Comparison of ENCODE assay signal across 29 cellular contexts in the genomic region with DNA sequence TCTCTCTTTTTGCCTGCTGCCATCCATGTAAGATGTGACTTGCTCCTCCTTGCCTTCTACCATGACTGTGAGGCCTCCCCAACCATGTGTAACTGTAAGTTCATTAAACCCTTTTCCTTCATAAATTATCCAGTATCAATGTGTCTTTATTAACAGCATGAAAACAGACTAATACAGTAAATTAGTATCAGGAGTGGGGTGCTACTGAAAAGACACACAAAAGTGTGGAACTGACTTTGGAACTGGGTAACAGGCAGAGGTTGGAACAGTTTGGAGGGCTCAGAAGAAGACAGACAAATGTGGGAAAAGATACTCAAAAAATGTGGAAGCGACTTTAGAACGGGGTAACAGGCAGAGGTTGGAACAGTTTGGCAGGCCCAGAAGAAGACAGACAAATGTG.
"Had no signal": no experiment of that assay in that cellular context is flagged by ENCODE, and none has a peak within 500 bp of the region (broad histone marks: within the 10 kb centered on the region; RNA-seq: fewer than 3 reads in every experiment).

No MANE protein-coding gene starts in this region.

- H3K27me3 ChIP-seq: stomach, suprapubic skin, testis, thyroid gland, tibial artery, tibial nerve, transverse colon, upper lobe of left lung, upper lobe of right lung, uterus, vagina had no signal

- H3K9me3 ChIP-seq: suprapubic skin, testis, thoracic aorta, thyroid gland, upper lobe of right lung, uterus had no signal

- H3K4me3 ChIP-seq: stomach, suprapubic skin, testis, thoracic aorta, thyroid gland, tibial artery, tibial nerve, transverse colon, upper lobe of left lung, upper lobe of right lung, uterus, vagina had no signal

- H3K4me1 Mint-ChIP-seq: stimulated activated effector memory CD8-positive, alpha-beta T cell treated with anti-CD3 and anti-CD28 coated beads, Interleukin-12 subunit alpha, Interleukin-12 subunit beta, amount 100 ng/mL, for 72 hours; stimulated activated memory B cell treated with anti-CD40 and anti-IgM and Interleukin-4, amounts not matched to agents 10 μg/mL and 1 μg/mL and 100 μg/mL, for 72 hours; stimulated activated naive B cell treated with anti-CD40 and anti-IgM and Interleukin-4, amounts not matched to agents 10 μg/mL and 1 μg/mL and 100 μg/mL, for 72 hours; stimulated activated naive CD8-positive, alpha-beta T cell treated with anti-CD3 and anti-CD28 coated beads, Interleukin-15, amount 100 ng/mL, for 72 hours had no signal

- H3K36me3 Mint-ChIP-seq: stimulated activated effector memory CD8-positive, alpha-beta T cell treated with anti-CD3 and anti-CD28 coated beads, Interleukin-12 subunit alpha, Interleukin-12 subunit beta, amount 100 ng/mL, for 72 hours; stimulated activated memory B cell treated with anti-CD40 and anti-IgM and Interleukin-4, amounts not matched to agents 10 μg/mL and 1 μg/mL and 100 μg/mL, for 72 hours; stimulated activated naive B cell treated with anti-CD40 and anti-IgM and Interleukin-4, amounts not matched to agents 10 μg/mL and 1 μg/mL and 100 μg/mL, for 72 hours; type B pancreatic cell had no signal

- H3K36me3 ChIP-seq: stomach, suprapubic skin, thoracic aorta, thyroid gland, tibial nerve, transverse colon, upper lobe of left lung, upper lobe of right lung, vagina had no signal

- H3K27ac Mint-ChIP-seq: stimulated activated effector memory CD8-positive, alpha-beta T cell treated with anti-CD3 and anti-CD28 coated beads, Interleukin-12 subunit alpha, Interleukin-12 subunit beta, amount 100 ng/mL, for 72 hours; stimulated activated memory B cell treated with anti-CD40 and anti-IgM and Interleukin-4, amounts not matched to agents 10 μg/mL and 1 μg/mL and 100 μg/mL, for 72 hours; stimulated activated naive B cell treated with anti-CD40 and anti-IgM and Interleukin-4, amounts not matched to agents 10 μg/mL and 1 μg/mL and 100 μg/mL, for 72 hours; stimulated activated naive CD8-positive, alpha-beta T cell treated with anti-CD3 and anti-CD28 coated beads, Interleukin-15, amount 100 ng/mL, for 72 hours; stimulated activated naive CD8-positive, alpha-beta T cell treated with anti-CD3 and anti-CD28 coated beads, Interleukin-15, Interleukin-2, amounts not matched to agents 100 ng/mL and 50 ng/mL, for 24 hours; type B pancreatic cell had no signal

- H3K4me3 Mint-ChIP-seq: stimulated activated effector memory CD8-positive, alpha-beta T cell treated with anti-CD3 and anti-CD28 coated beads, Interleukin-12 subunit alpha, Interleukin-12 subunit beta, amount 100 ng/mL, for 72 hours; stimulated activated memory B cell treated with anti-CD40 and anti-IgM and Interleukin-4, amounts not matched to agents 10 μg/mL and 1 μg/mL and 100 μg/mL, for 72 hours; stimulated activated naive B cell treated with anti-CD40 and anti-IgM and Interleukin-4, amounts not matched to agents 10 μg/mL and 1 μg/mL and 100 μg/mL, for 72 hours; stimulated activated naive CD8-positive, alpha-beta T cell treated with anti-CD3 and anti-CD28 coated beads, Interleukin-15, amount 100 ng/mL, for 72 hours; stimulated activated naive CD8-positive, alpha-beta T cell treated with anti-CD3 and anti-CD28 coated beads, Interleukin-15, Interleukin-2, amounts not matched to agents 100 ng/mL and 50 ng/mL, for 24 hours; type B pancreatic cell had no signal

- H3K4me1 ChIP-seq: stomach, suprapubic skin, testis, thyroid gland, tibial artery, tibial nerve, transverse colon, upper lobe of left lung, upper lobe of right lung, uterus, vagina had no signal

- FAIRE-seq: urothelium cell line had no signal

- H3K27me3 Mint-ChIP-seq: stimulated activated memory B cell treated with anti-CD40 and anti-IgM and Interleukin-4, amounts not matched to agents 10 μg/mL and 1 μg/mL and 100 μg/mL, for 72 hours; stimulated activated naive B cell treated with anti-CD40 and anti-IgM and Interleukin-4, amounts not matched to agents 10 μg/mL and 1 μg/mL and 100 μg/mL, for 72 hours; stimulated activated naive CD8-positive, alpha-beta T cell treated with anti-CD3 and anti-CD28 coated beads, Interleukin-15, amount 100 ng/mL, for 72 hours; stimulated activated naive CD8-positive, alpha-beta T cell treated with anti-CD3 and anti-CD28 coated beads, Interleukin-15, Interleukin-2, amounts not matched to agents 100 ng/mL and 50 ng/mL, for 24 hours; type B pancreatic cell had no signal

- ATAC-seq: stimulated activated effector memory CD8-positive, alpha-beta T cell treated with anti-CD3 and anti-CD28 coated beads, Interleukin-12 subunit alpha, Interleukin-12 subunit beta, amount 100 ng/mL, for 72 hours; stimulated activated memory B cell treated with anti-CD40 and anti-IgM and Interleukin-4, amounts not matched to agents 10 μg/mL and 1 μg/mL and 100 μg/mL, for 72 hours; stimulated activated naive B cell treated with anti-CD40 and anti-IgM and Interleukin-4, amounts not matched to agents 10 μg/mL and 1 μg/mL and 100 μg/mL, for 72 hours; stimulated activated naive CD8-positive, alpha-beta T cell treated with anti-CD3 and anti-CD28 coated beads, Interleukin-15, amount 100 ng/mL, for 72 hours; stimulated activated naive CD8-positive, alpha-beta T cell treated with anti-CD3 and anti-CD28 coated beads, Interleukin-15, Interleukin-2, amounts not matched to agents 100 U/mL and 50 U/mL, for 24 hours; upper lobe of right lung had no signal

- H3K9me3 Mint-ChIP-seq: type B pancreatic cell had no signal

- H3K27ac ChIP-seq: stomach, suprapubic skin, testis, thoracic aorta, thyroid gland, tibial artery, tibial nerve, transverse colon, upper lobe of left lung, upper lobe of right lung, uterus, vagina had no signal

- DNase-seq: stimulated activated CD4-positive, alpha-beta T cell treated with anti-CD3 and anti-CD28 coated beads, Interleukin-2, amount 100 ng/mL, for 48 hours; stimulated activated CD4-positive, alpha-beta T cell treated with anti-CD3 and anti-CD28 coated beads, Interleukin-4, amount 100 ng/mL, for 1 hour; stimulated activated CD4-positive, alpha-beta T cell treated with anti-CD3 and anti-CD28 coated beads, Interleukin-4, amount 100 ng/mL, for 24 hours; stimulated activated CD4-positive, alpha-beta T cell treated with anti-CD3 and anti-CD28 coated beads, Interleukin-4, amount 100 ng/mL, for 4 hours; stimulated activated CD8-positive, alpha-beta memory T cell treated with anti-CD3 and anti-CD28 coated beads, Interleukin-4, amount 100 ng/mL, for 48 hours; stimulated activated naive B cell treated with anti-CD40 and anti-IgM and Interleukin-4, amounts not matched to agents 10 μg/mL and 1 μg/mL and 100 μg/mL, for 72 hours; stimulated activated naive CD4-positive, alpha-beta T cell; stimulated activated naive CD4-positive, alpha-beta T cell treated with Interleukin-2 at 50 U/mL for 16 hours; stimulated activated naive CD8-positive, alpha-beta T cell treated with anti-CD3 and anti-CD28 coated beads, Interleukin-15, amount 100 ng/mL, for 72 hours; stimulated activated naive CD8-positive, alpha-beta T cell treated with anti-CD3 and anti-CD28 coated beads, Interleukin-15, Interleukin-2, amounts not matched to agents 100 U/mL and 50 U/mL, for 24 hours; stomach; substantia nigra; testis; thyroid gland; tibial artery; transverse colon; trophoblast cell; upper lobe of left lung; upper lobe of right lung; uterus had no signal
